ENCODE assay signal across 9 cellular contexts in the genomic region with DNA sequence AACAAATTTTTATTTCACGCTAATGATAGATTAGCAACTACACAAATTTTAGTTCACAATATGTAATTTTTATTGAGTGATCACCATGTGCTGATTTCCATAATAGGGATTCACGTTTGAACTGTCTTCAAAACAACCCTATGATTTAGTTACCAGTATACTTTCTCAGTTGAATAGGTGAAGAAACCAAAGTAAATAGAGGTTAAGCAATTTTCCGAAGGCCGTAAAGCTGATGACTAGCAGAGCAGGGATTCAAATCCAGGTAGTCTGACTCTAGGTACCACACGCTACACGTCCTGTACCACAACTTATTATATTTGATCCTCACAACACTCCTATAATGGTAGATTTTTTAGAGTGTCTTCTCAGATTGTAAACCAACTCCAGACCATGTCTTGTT. TPM values are rescaled to one million over a fixed set of nuclear protein-coding genes. Genes with fewer than 3 reads are reported as not detected.
"Had no signal": no experiment of that assay in that cellular context is flagged by ENCODE, and none has a peak within 500 bp of the region (broad histone marks: within the 10 kb centered on the region; RNA-seq: fewer than 3 reads in every experiment).

No MANE protein-coding gene starts in this region.

RNA-seq across cellular contexts. Expression of gene CCL3, which starts 2.8 kb away (rescaled TPM):
- total RNA-seq: NCI-H460, OCI-LY7, PC-9, Right ventricle myocardium inferior had no signal

RNA-seq across cellular contexts. Expression of gene CCL4, which starts 10.9 kb away (rescaled TPM):
- total RNA-seq: NCI-H460, PC-9, SK-MEL-5 had no signal

RNA-seq across cellular contexts. Expression of gene CCL18, which starts 28.6 kb away (rescaled TPM):
- total RNA-seq: activated CD4-positive, alpha-beta T cell treated with anti-CD3 and anti-CD28 coated beads, Interleukin-2, amount 10 ng/mL, durations not matched to agents 24 days and 14 days; activated T-helper 2 cell treated with anti-CD3 and anti-CD28 coated beads, Interferon-gamma antibody, Interleukin-2, Interleukin-4, amounts not matched to agents 10 μg/mL and 5 μg/mL and 100 μg/mL, durations not matched to agents 14 hours and 24 hours and 36 hours; NCI-H460; OCI-LY7; PC-9; T-cell had no signal
- polyA plus RNA-seq: IgD-negative memory B cell had no signal
